Comparison of ENCODE assay signal across 16 cellular contexts in the genomic region with DNA sequence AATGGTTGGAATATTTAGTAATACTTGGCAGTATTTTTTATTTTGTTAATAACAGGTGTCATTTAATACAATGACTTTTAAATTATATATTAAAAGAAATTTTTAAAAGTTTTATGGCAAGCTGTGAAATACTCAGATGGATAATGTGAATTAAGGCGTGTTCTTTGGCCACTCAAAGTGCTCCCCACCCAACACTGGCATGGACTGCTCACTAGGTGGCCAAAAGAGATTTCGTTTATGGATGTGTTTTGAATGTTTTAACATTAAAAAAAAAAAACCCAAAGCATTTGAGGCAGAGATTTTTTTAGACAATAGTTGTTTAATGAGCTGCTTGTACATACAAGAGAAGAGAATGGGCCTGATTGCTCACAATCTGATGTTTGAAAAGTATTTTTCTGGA.
"Had no signal": no experiment of that assay in that cellular context is flagged by ENCODE, and none has a peak within 500 bp of the region (broad histone marks: within the 10 kb centered on the region; RNA-seq: fewer than 3 reads in every experiment).

No MANE protein-coding gene starts in this region.

- H3K27me3 ChIP-seq: ascending aorta, esophagus squamous epithelium, neutrophil had no signal

- DNase-seq: activated CD4-positive, alpha-beta T cell treated with anti-CD3 and anti-CD28 coated beads, Interleukin-2, amount 10 ng/mL, durations not matched to agents 7 days and 5 days; effector CD4-positive, alpha-beta T cell; esophagus squamous epithelium; naive thymus-derived CD8-positive, alpha-beta T cell; retina; small intestine; stimulated activated CD4-positive, alpha-beta T cell treated with anti-CD3 and anti-CD28 coated beads, Interleukin-4, amount 100 ng/mL, for 24 hours; stimulated activated naive CD4-positive, alpha-beta T cell; SW 1271; trophoblast cell had no signal

- H3K27ac Mint-ChIP-seq: activated CD4-positive, alpha-beta T cell treated with anti-CD3 and anti-CD28 coated beads, Interleukin-2, amount 10 ng/mL, durations not matched to agents 7 days and 5 days; memory B cell; naive thymus-derived CD8-positive, alpha-beta T cell; T-helper 2 cell treated with Interferon-gamma antibody and Interleukin-4, amounts not matched to agents 5 μg/mL and 100 μg/mL, for 36 hours had no signal

- ATAC-seq: left lobe of liver; naive thymus-derived CD8-positive, alpha-beta T cell had no signal

- H3K9me3 ChIP-seq: ascending aorta, esophagus squamous epithelium, neutrophil had no signal

- H3K4me3 ChIP-seq: ascending aorta, coronary artery, esophagus squamous epithelium had no signal

- H3K27ac ChIP-seq: ascending aorta, coronary artery, esophagus squamous epithelium, neutrophil had no signal

- H3K36me3 ChIP-seq: ascending aorta, neutrophil had no signal

- H3K27me3 Mint-ChIP-seq: activated CD4-positive, alpha-beta T cell treated with anti-CD3 and anti-CD28 coated beads, Interleukin-2, amount 10 ng/mL, durations not matched to agents 7 days and 5 days; memory B cell; naive thymus-derived CD8-positive, alpha-beta T cell had no signal

- H3K4me1 ChIP-seq: ascending aorta had no signal

- H3K4me3 Mint-ChIP-seq: activated CD4-positive, alpha-beta T cell treated with anti-CD3 and anti-CD28 coated beads, Interleukin-2, amount 10 ng/mL, durations not matched to agents 7 days and 5 days; memory B cell; naive thymus-derived CD8-positive, alpha-beta T cell; T-helper 2 cell treated with Interferon-gamma antibody and Interleukin-4, amounts not matched to agents 5 μg/mL and 100 μg/mL, for 36 hours had no signal

- H3K4me1 Mint-ChIP-seq: activated CD4-positive, alpha-beta T cell treated with anti-CD3 and anti-CD28 coated beads, Interleukin-2, amount 10 ng/mL, durations not matched to agents 7 days and 5 days had no signal
